ENCODE assay signal across 21 cellular contexts in the genomic region with DNA sequence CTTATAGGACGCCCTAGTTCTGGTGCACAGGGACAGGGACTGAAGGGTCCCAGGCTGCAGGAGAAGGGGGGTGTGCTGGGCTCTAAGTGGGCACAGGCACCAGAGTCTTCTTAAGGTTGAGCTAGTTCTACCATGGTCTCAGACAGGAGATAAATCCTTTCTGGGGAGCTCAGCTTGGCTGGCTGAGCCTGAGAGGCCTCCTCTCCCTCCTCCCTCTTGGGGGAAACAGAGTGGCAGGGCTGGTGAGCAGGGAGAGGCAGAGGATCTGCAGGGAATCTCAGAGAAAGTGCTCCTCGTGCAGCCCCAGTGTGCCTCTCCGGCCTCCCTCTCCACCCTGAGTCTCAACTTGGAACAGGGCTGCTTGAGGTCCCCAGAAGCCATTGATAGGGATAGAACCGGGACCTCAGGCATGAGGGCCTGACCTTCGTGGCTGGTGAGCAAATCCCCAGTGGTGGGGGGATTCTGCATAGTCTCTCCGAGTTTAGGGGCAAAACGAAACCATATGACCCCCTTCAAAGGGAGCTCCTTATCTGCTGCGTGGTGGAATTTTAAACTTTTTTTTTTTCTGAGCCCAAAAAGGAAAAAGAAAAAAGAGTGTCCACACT. TPM values are rescaled to one million over a fixed set of nuclear protein-coding genes. Genes with fewer than 3 reads are reported as not detected.
A peak's percentile ranks its signal among the peaks of the same experiment; 100 is the strongest.
DNase-seq lines count a peak whose midpoint lies in the region; ATAC-seq, FAIRE-seq and TF ChIP-seq lines count a peak whose summit lies in the region.
"Had no signal": no experiment of that assay in that cellular context is flagged by ENCODE, and none has a peak within 500 bp of the region (broad histone marks: within the 10 kb centered on the region; RNA-seq: fewer than 3 reads in every experiment).

No MANE protein-coding gene starts in this region.

- H3K27ac ChIP-seq in GM23338 (ENCODE audit: low read depth) (no peak overlapping the region), gastroesophageal sphincter (peak overlapping the region in 3 of 4 donors; percentile 61 to 85 (median 82)), pancreas (no peak overlapping the region), lower lobe of right lung (no peak overlapping the region)
- H3K27ac ChIP-seq: body of pancreas, suprapubic skin had no signal

- intact Hi-C loops in pancreas (cut with DNase I) (loop anchor here in 2 of 3 donors (5.0 to 10.0 kb wide), 3 partner anchors 86 to 298 kb away; no protein-coding TSS in a partner anchor), lower lobe of right lung (cut with DNase I) (no loop called here)

- H3K4me1 Mint-ChIP-seq in GM23338 (peaks cover 54% of the 10 kb centered on the region), T-helper 17 cell (peaks cover 13% of the 10 kb centered on the region)
- peaks cover 83% of the 10 kb centered on the region for H3K4me1 Mint-ChIP-seq in stimulated activated memory B cell treated with anti-CD40 and anti-IgM and Interleukin-4, amounts not matched to agents 10 μg/mL and 1 μg/mL and 100 μg/mL, for 72 hours
- H3K4me1 Mint-ChIP-seq: activated T-helper 17 cell treated with anti-CD3 and anti-CD28 coated beads, Interleukin-2, amount 50 U/mL, for 72 hours had no signal

- H3K36me3 ChIP-seq in GM23338 (ENCODE audit: insufficient read depth) (no peaks in the 10 kb centered on the region), gastroesophageal sphincter (no peaks in the 10 kb centered on the region), pancreas (no peaks in the 10 kb centered on the region), lower lobe of right lung (no peaks in the 10 kb centered on the region)
- H3K36me3 ChIP-seq: suprapubic skin had no signal

- no peaks in the 10 kb centered on the region for H3K9me2 ChIP-seq in GM23338 (ENCODE audit: insufficient read depth)

- H3K4me1 ChIP-seq in GM23338 (ENCODE audit: insufficient read depth) (peaks cover 51% of the 10 kb centered on the region), gastroesophageal sphincter (peaks cover 0 to 89% (median 23%) of the 10 kb centered on the region in 3 donors), pancreas (no peaks in the 10 kb centered on the region), lower lobe of right lung (peaks cover 25% of the 10 kb centered on the region)

- no peaks in the 10 kb centered on the region for H3K79me2 ChIP-seq in GM23338 (replicated peaks; ENCODE audit: insufficient read depth)

- TF ChIP-seq POLR2A in gastroesophageal sphincter (IDR thresholded peaks at IDR 0.05) = no peak

- no peaks in the 10 kb centered on the region for H3K9me3 Mint-ChIP-seq in GM23338
- H3K9me3 Mint-ChIP-seq in stimulated activated memory B cell treated with anti-CD40 and anti-IgM and Interleukin-4, amounts not matched to agents 10 μg/mL and 1 μg/mL and 100 μg/mL, for 72 hours = no peaks in the 10 kb centered on the region
- H3K9me3 Mint-ChIP-seq: activated T-helper 17 cell treated with anti-CD3 and anti-CD28 coated beads, Interleukin-2, amount 50 U/mL, for 72 hours had no signal

- H3K9me3 ChIP-seq in T-helper 17 cell (ENCODE audit: control insufficient read depth, low read length, poor library complexity, severe bottlenecking) (no peaks in the 10 kb centered on the region), gastroesophageal sphincter (no peaks in the 10 kb centered on the region), pancreas (no peaks in the 10 kb centered on the region), lower lobe of right lung (no peaks in the 10 kb centered on the region)
- H3K9me3 ChIP-seq: body of pancreas, suprapubic skin had no signal

- no peak overlapping the region for H2AFZ ChIP-seq in GM23338

- no peaks in the 10 kb centered on the region for H3K36me3 Mint-ChIP-seq in GM23338 (ENCODE audit: low read depth)
- no peaks in the 10 kb centered on the region for H3K36me3 Mint-ChIP-seq in T-helper 17 cell (ENCODE audit: low read depth)
- H3K36me3 Mint-ChIP-seq in stimulated activated memory B cell treated with anti-CD40 and anti-IgM and Interleukin-4, amounts not matched to agents 10 μg/mL and 1 μg/mL and 100 μg/mL, for 72 hours = no peaks in the 10 kb centered on the region
- H3K36me3 Mint-ChIP-seq: activated naive CD8-positive, alpha-beta T cell; naive thymus-derived CD4-positive, alpha-beta T cell had no signal

- TF ChIP-seq CTCF in GM23338 (conservative IDR thresholded peaks at IDR 0.05; ENCODE audit: low read depth in 2 of 2) (no peak), gastroesophageal sphincter (IDR thresholded peaks at IDR 0.05) (no peak), pancreas (IDR thresholded peaks at IDR 0.05) (no peak), lower lobe of right lung (IDR thresholded peaks at IDR 0.05) (no peak)

- FAIRE-seq in pancreas (lab: Jason Lieb, UNC) = no peak
- FAIRE-seq: colon, RCC 7860 had no signal

- 65% methylated on average over 2 of the region's 8 CpGs; no CpG with 5 or more reads in 1 of the 2 donors for WGBS in gastroesophageal sphincter (ENCODE audit: low coverage in 1 of 2), 2 donors
- 65 to 74% methylated on average over 8 of the region's 8 CpGs for WGBS in pancreas, 2 donors

- H3K27me3 ChIP-seq in GM23338 (ENCODE audit: insufficient read depth) = peaks cover 96% of the 10 kb centered on the region
- peaks cover 97% of the 10 kb centered on the region for H3K27me3 ChIP-seq in gastroesophageal sphincter
- peaks cover 0 to 31% (median 8%) of the 10 kb centered on the region in 4 donors for H3K27me3 ChIP-seq in pancreas
- peaks cover 97% of the 10 kb centered on the region for H3K27me3 ChIP-seq in lower lobe of right lung (ENCODE audit: low read depth)

- peak overlapping the region; percentile 75 for H3K4me2 ChIP-seq in GM23338

- DNase-seq in GM23338 (ENCODE audit: low spot score) (no peak), T-helper 17 cell (no peak), pancreas (no peak), lower lobe of right lung (no peak)
- DNase-seq in stimulated activated CD4-positive, alpha-beta T cell treated with anti-CD3 and anti-CD28 coated beads, Interleukin-12 subunit alpha, Interleukin-12 subunit beta, amount 100 ng/mL, for 4 hours = no peak
- DNase-seq: activated CD4-positive, alpha-beta T cell treated with anti-CD3 and anti-CD28 coated beads, Interleukin-2, amount 50 U/mL, for 1 hour; body of pancreas; DMS79; kidney glomerular epithelial cell; MM.1S; naive thymus-derived CD4-positive, alpha-beta T cell; NCI-H1417 treated with DMSO at 0.1 percent for 48 hours; NCI-H524 had no signal

- no peak overlapping the region for H3K27ac Mint-ChIP-seq in GM23338
- H3K27ac Mint-ChIP-seq in T-helper 17 cell = no peak overlapping the region
- H3K27ac Mint-ChIP-seq in stimulated activated memory B cell treated with anti-CD40 and anti-IgM and Interleukin-4, amounts not matched to agents 10 μg/mL and 1 μg/mL and 100 μg/mL, for 72 hours = peak overlapping the region; percentile 55
- H3K27ac Mint-ChIP-seq: activated naive CD8-positive, alpha-beta T cell; activated T-helper 17 cell treated with anti-CD3 and anti-CD28 coated beads, Interleukin-2, amount 50 U/mL, for 72 hours; progenitor cell of endocrine pancreas had no signal

- H3F3A ChIP-seq in GM23338 (replicated peaks; ENCODE audit: low read depth) = peaks cover 3% of the 10 kb centered on the region; the same call in 1 of the 2 replicates

- ATAC-seq in GM23338 (no peak), T-helper 17 cell (no peak), gastroesophageal sphincter (no peak), pancreas (no peak), lower lobe of right lung (no peak)
- no peak for ATAC-seq in stimulated activated memory B cell treated with anti-CD40 and anti-IgM and Interleukin-4, amounts not matched to agents 10 μg/mL and 1 μg/mL and 100 μg/mL, for 72 hours
- ATAC-seq: activated T-helper 17 cell treated with anti-CD3 and anti-CD28 coated beads, Interleukin-2, amount 50 U/mL, for 72 hours; body of pancreas; naive thymus-derived CD4-positive, alpha-beta T cell had no signal

- no peaks in the 10 kb centered on the region; the same call in 1 of the 2 replicates for H4K20me1 ChIP-seq in GM23338 (replicated peaks; ENCODE audit: insufficient read depth)

- no peak for TF ChIP-seq EP300 in gastroesophageal sphincter (IDR thresholded peaks at IDR 0.05)

- H3K4me3 Mint-ChIP-seq in GM23338 (peak overlapping the region; percentile 55), T-helper 17 cell (peak overlapping the region; percentile 62)
- H3K4me3 Mint-ChIP-seq in stimulated activated memory B cell treated with anti-CD40 and anti-IgM and Interleukin-4, amounts not matched to agents 10 μg/mL and 1 μg/mL and 100 μg/mL, for 72 hours = peak overlapping the region; percentile 67

- H3K4me3 ChIP-seq in GM23338 (0 out of 2 replicates have a peak overlapping the region, but pooled peaks have one; percentile 43), gastroesophageal sphincter (peak overlapping the region in 1 of 2 donors; percentile 60), pancreas (no peak overlapping the region), lower lobe of right lung (no peak overlapping the region)
- H3K4me3 ChIP-seq: body of pancreas, suprapubic skin had no signal

- H3K27me3 Mint-ChIP-seq in GM23338 (ENCODE audit: insufficient read depth, low read depth, poor library complexity) (peaks cover 91% of the 10 kb centered on the region), T-helper 17 cell (peaks cover 81% of the 10 kb centered on the region)
- no peaks in the 10 kb centered on the region for H3K27me3 Mint-ChIP-seq in stimulated activated memory B cell treated with anti-CD40 and anti-IgM and Interleukin-4, amounts not matched to agents 10 μg/mL and 1 μg/mL and 100 μg/mL, for 72 hours

TF ChIP-seq in GM23338, 12 proteins besides CTCF, POLR2A, EP300 and RAD21:
- TF ChIP-seq EZH2 (IDR thresholded peaks at IDR 0.05; ENCODE audit: low read depth, unreplicated experiment) (peak; percentile 37), JUNB (IDR thresholded peaks at IDR 0.05; ENCODE audit: unreplicated experiment) (no peak)

RNA-seq across cellular contexts. Expression of a gene that starts 2.0 kb away (rescaled TPM):
- 0.19 and 0.52 TPM in 2 replicates for total RNA-seq in GM23338 (2014; rRNA removed; shearing (Covaris generic))
- polyA plus RNA-seq in GM23338 (2016; fragmentation: Nextera tagmentation; extraction: Ambion mirVana) (0.16 and 0.19 TPM in 2 replicates), pancreas (under 1 TPM; 0.19 to 0.89 TPM)
- total RNA-seq in T-helper 17 cell (under 1 TPM; 0.16 to 0.72 TPM), gastroesophageal sphincter (10 to 100 TPM in 3 of 4 donors, 1 to 10 TPM in 1; 1.2 to 19.9 (median 15.3) TPM), pancreas (under 1 TPM; 0.16 to 0.98 (median 0.73) TPM), lower lobe of right lung (0.62 TPM)

RNA-seq across cellular contexts. Expression of a gene that starts 18.1 kb away (rescaled TPM):
- 15.0 and 16.8 TPM in 2 replicates for total RNA-seq in GM23338 (2014; rRNA removed; shearing (Covaris generic))
- polyA plus RNA-seq in GM23338 (2016; fragmentation: Nextera tagmentation; extraction: Ambion mirVana) = 6.0 and 7.2 TPM in 2 replicates
- 10 to 100 TPM; 12.8 to 13.7 TPM for total RNA-seq in T-helper 17 cell
- total RNA-seq in gastroesophageal sphincter = 10 to 100 TPM; 42.8 to 89.1 (median 61.4) TPM
- 10 to 100 TPM in 5 of 6 donors, 1 to 10 TPM in 1; 9.5 to 16.8 (median 10.3) TPM for total RNA-seq in pancreas
- polyA plus RNA-seq in pancreas = 10 to 100 TPM; 11.1 to 15.5 TPM
- 39.9 TPM for total RNA-seq in lower lobe of right lung

Comparison
In these comparisons a context has a peak if more than half of its experiments do, and no peak if none do; other contexts are left out.
1. H3K27ac ChIP-seq: peak in gastroesophageal sphincter (3 of 4); none in GM23338 (single experiment), pancreas (0 of 4) and lower lobe of right lung (single experiment).
2. Peak in every context shown above with its lines, with median percentiles within 50 percentile points of each other: H3K4me3 Mint-ChIP-seq.